14 cellular contexts compared by ENCODE assay signal in genomic region chr6:149224399-149224798, GRCh38.
"Had no signal": no experiment of that assay in that cellular context is flagged by ENCODE, and none has a peak within 500 bp of the region (broad histone marks: within the 10 kb centered on the region; RNA-seq: fewer than 3 reads in every experiment).

No MANE protein-coding gene starts in this region.

- H3K4me1 Mint-ChIP-seq: immature natural killer cell had no signal

- H3K4me3 ChIP-seq: lung, ovary had no signal

- ATAC-seq: activated CD8-positive, alpha-beta T cell treated with anti-CD3 and anti-CD28 coated beads, Interleukin-2, amount 10 ng/mL, durations not matched to agents 7 days and 5 days; effector memory CD8-positive, alpha-beta T cell; stimulated activated effector memory CD8-positive, alpha-beta T cell treated with anti-CD3 and anti-CD28 coated beads, Interleukin-12 subunit alpha, Interleukin-12 subunit beta, amount 100 ng/mL, for 72 hours; WTC11 had no signal

- H3K27ac Mint-ChIP-seq: activated CD8-positive, alpha-beta T cell treated with anti-CD3 and anti-CD28 coated beads, Interleukin-2, amount 10 ng/mL, durations not matched to agents 7 days and 5 days; activated naive CD8-positive, alpha-beta T cell; effector memory CD8-positive, alpha-beta T cell; immature natural killer cell; stimulated activated effector memory CD8-positive, alpha-beta T cell treated with anti-CD3 and anti-CD28 coated beads, Interleukin-12 subunit alpha, Interleukin-12 subunit beta, amount 100 ng/mL, for 72 hours; WTC11 had no signal

- H3K9me3 ChIP-seq: ovary had no signal

- DNase-seq: activated CD4-positive, alpha-beta T cell treated with anti-CD3 and anti-CD28 coated beads for 4 hours; activated CD8-positive, alpha-beta memory T cell treated with anti-CD3 and anti-CD28 coated beads, Interleukin-2, amount 50 U/mL, for 4 hours; activated CD8-positive, alpha-beta T cell treated with anti-CD3 and anti-CD28 coated beads, Interleukin-2, amount 10 ng/mL, durations not matched to agents 7 days and 5 days; activated effector memory CD4-positive, alpha-beta T cell treated with anti-CD3 and anti-CD28 coated beads, Interleukin-2, amount 50 U/mL, for 16 hours; activated T-cell treated with anti-CD3 and anti-CD28 coated beads, Interleukin-2, amount 50 U/mL, for 48 hours; dermis blood vessel endothelial cell; effector memory CD8-positive, alpha-beta T cell; foreskin melanocyte; immature natural killer cell; ovary had no signal

- H3K4me3 Mint-ChIP-seq: activated CD8-positive, alpha-beta T cell treated with anti-CD3 and anti-CD28 coated beads, Interleukin-2, amount 10 ng/mL, durations not matched to agents 7 days and 5 days; activated naive CD8-positive, alpha-beta T cell; effector memory CD8-positive, alpha-beta T cell; immature natural killer cell; stimulated activated effector memory CD8-positive, alpha-beta T cell treated with anti-CD3 and anti-CD28 coated beads, Interleukin-12 subunit alpha, Interleukin-12 subunit beta, amount 100 ng/mL, for 72 hours; WTC11 had no signal

- H3K36me3 Mint-ChIP-seq: immature natural killer cell; stimulated activated effector memory CD8-positive, alpha-beta T cell treated with anti-CD3 and anti-CD28 coated beads, Interleukin-12 subunit alpha, Interleukin-12 subunit beta, amount 100 ng/mL, for 72 hours; WTC11 had no signal

- H3K9me3 Mint-ChIP-seq: effector memory CD8-positive, alpha-beta T cell; immature natural killer cell; stimulated activated effector memory CD8-positive, alpha-beta T cell treated with anti-CD3 and anti-CD28 coated beads, Interleukin-12 subunit alpha, Interleukin-12 subunit beta, amount 100 ng/mL, for 72 hours; WTC11 had no signal

- H3K36me3 ChIP-seq: ovary had no signal

- H3K27me3 ChIP-seq: ovary had no signal

- H3K27ac ChIP-seq: ovary had no signal

- H3K27me3 Mint-ChIP-seq: activated naive CD8-positive, alpha-beta T cell; effector memory CD8-positive, alpha-beta T cell had no signal
